ENCODE assay signal across 1 cellular context in the genomic region with DNA sequence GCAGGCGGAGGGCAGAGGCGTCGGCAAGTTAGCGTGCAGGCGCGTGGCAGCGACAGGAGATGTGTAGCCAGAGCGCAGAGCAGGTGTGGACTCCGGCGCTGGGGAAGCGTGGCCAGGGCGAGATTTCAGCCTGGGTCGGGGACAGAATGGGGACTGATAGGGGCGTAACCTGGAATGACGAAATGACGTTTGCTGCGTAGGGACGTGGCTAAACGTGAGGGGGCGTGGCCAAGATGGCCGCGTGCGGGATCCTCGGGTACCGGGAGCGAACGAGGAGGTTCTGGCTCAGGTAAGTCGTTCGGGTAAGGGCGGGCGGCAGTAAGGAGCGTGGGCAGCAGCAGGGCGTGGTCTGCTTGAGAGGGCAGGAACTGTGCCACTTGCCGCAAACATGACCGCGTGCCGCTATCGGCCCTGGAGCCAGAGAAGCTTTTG.
TF ChIP-seq lines count a peak whose summit lies in the region.

No MANE protein-coding gene starts in this region.

TF ChIP-seq in K562, 482 proteins besides CTCF, POLR2A, EP300 and RAD21 (continued from another document and continues in another):
- TF ChIP-seq, protein P1, sequence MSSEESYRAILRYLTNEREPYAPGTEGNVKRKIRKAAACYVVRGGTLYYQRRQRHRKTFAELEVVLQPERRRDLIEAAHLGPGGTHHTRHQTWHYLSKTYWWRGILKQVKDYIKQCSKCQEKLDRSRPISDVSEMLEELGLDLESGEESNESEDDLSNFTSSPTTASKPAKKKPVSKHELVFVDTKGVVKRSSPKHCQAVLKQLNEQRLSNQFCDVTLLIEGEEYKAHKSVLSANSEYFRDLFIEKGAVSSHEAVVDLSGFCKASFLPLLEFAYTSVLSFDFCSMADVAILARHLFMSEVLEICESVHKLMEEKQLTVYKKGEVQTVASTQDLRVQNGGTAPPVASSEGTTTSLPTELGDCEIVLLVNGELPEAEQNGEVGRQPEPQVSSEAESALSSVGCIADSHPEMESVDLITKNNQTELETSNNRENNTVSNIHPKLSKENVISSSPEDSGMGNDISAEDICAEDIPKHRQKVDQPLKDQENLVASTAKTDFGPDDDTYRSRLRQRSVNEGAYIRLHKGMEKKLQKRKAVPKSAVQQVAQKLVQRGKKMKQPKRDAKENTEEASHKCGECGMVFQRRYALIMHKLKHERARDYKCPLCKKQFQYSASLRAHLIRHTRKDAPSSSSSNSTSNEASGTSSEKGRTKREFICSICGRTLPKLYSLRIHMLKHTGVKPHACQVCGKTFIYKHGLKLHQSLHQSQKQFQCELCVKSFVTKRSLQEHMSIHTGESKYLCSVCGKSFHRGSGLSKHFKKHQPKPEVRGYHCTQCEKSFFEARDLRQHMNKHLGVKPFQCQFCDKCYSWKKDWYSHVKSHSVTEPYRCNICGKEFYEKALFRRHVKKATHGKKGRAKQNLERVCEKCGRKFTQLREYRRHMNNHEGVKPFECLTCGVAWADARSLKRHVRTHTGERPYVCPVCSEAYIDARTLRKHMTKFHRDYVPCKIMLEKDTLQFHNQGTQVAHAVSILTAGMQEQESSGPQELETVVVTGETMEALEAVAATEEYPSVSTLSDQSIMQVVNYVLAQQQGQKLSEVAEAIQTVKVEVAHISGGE (CRISPR knock-in tag; IDR thresholded peaks at IDR 0.05): no peak
- TF ChIP-seq TSC22D4 (tag; IDR thresholded peaks at IDR 0.05) (no peak), ARID1B (IDR thresholded peaks at IDR 0.05) (no peak), NCOA1 (IDR thresholded peaks at IDR 0.05; ENCODE audit: low read depth) (0 out of 2 replicates have a peak, but pooled peaks have one; percentile 0), CREBBP (IDR thresholded peaks at IDR 0.05; ENCODE audit: low read depth, low read length) (no peak), CBX2 (IDR thresholded peaks at IDR 0.05; ENCODE audit: insufficient read depth, low read length, poor library complexity, severe bottlenecking) (no peak), ZNF263 (CRISPR knock-in tag; IDR thresholded peaks at IDR 0.05; ENCODE audit: borderline replicate concordance) (no peak), SNIP1 (IDR thresholded peaks at IDR 0.05; ENCODE audit: low read depth) (no peak), EWSR1 (IDR thresholded peaks at IDR 0.05; ENCODE audit: borderline replicate concordance, low read depth, partially characterized antibody) (no peak), CEBPB (tag; IDR thresholded peaks at IDR 0.05) (peak; percentile 48; the same call in 1 of the 2 replicates), KLF1 (tag; IDR thresholded peaks at IDR 0.05) (peak; percentile 53; the same call in 1 of the 2 replicates), NR2C1 (IDR thresholded peaks at IDR 0.05) (no peak), NR2C1 (tag; IDR thresholded peaks at IDR 0.05) (no peak), SRSF3 (IDR thresholded peaks at IDR 0.05; ENCODE audit: insufficient read depth, low read length) (no peak), ZNF644 (tag; IDR thresholded peaks at IDR 0.05; ENCODE audit: low read depth) (no peak), CC2D1A (IDR thresholded peaks at IDR 0.05) (no peak), ZNF77 (CRISPR knock-in tag; IDR thresholded peaks at IDR 0.05) (no peak), MTA1 (IDR thresholded peaks at IDR 0.05; ENCODE audit: borderline replicate concordance) (no peak), GABPA (tag; conservative IDR thresholded peaks at IDR 0.05; ENCODE audit: low read depth) (no peak), MTF1 (CRISPR knock-in tag; IDR thresholded peaks at IDR 0.05; ENCODE audit: borderline replicate concordance) (no peak), ZNF232 (CRISPR knock-in tag; IDR thresholded peaks at IDR 0.05) (no peak), TCF7L2 (IDR thresholded peaks at IDR 0.05; ENCODE audit: low read depth, low read length) (no peak), ZFPM2 (CRISPR knock-in tag; IDR thresholded peaks at IDR 0.05) (no peak), HMGN3 (IDR thresholded peaks at IDR 0.05; ENCODE audit: borderline replicate concordance, extremely low read depth, insufficient read length, low read depth, low read length) (no peak), JUND (IDR thresholded peaks at IDR 0.05; ENCODE audit: borderline replicate concordance, low read depth, low read length) (no peak), JUND (tag; IDR thresholded peaks at IDR 0.05; ENCODE audit: borderline replicate concordance, low read depth, low read length) (no peak), NCOR1 (IDR thresholded peaks at IDR 0.05) (no peak), NFRKB (IDR thresholded peaks at IDR 0.05; ENCODE audit: low read depth) (no peak; the same call in 1 of the 2 replicates), HCFC1 (IDR thresholded peaks at IDR 0.05; ENCODE audit: low read depth, low read length) (no peak), PRMT5 (CRISPR knock-in tag; IDR thresholded peaks at IDR 0.05) (no peak), E2F3 (CRISPR knock-in tag; IDR thresholded peaks at IDR 0.05) (no peak), ZNF146 (CRISPR knock-in tag; IDR thresholded peaks at IDR 0.05; ENCODE audit: unreplicated experiment) (no peak), ZBTB1 (CRISPR knock-in tag; IDR thresholded peaks at IDR 0.05; ENCODE audit: borderline replicate concordance, low read depth) (no peak)
- TF ChIP-seq, protein P2, sequence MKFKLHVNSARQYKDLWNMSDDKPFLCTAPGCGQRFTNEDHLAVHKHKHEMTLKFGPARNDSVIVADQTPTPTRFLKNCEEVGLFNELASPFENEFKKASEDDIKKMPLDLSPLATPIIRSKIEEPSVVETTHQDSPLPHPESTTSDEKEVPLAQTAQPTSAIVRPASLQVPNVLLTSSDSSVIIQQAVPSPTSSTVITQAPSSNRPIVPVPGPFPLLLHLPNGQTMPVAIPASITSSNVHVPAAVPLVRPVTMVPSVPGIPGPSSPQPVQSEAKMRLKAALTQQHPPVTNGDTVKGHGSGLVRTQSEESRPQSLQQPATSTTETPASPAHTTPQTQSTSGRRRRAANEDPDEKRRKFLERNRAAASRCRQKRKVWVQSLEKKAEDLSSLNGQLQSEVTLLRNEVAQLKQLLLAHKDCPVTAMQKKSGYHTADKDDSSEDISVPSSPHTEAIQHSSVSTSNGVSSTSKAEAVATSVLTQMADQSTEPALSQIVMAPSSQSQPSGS (CRISPR knock-in tag; IDR thresholded peaks at IDR 0.05): no peak
- TF ChIP-seq, protein P3, sequence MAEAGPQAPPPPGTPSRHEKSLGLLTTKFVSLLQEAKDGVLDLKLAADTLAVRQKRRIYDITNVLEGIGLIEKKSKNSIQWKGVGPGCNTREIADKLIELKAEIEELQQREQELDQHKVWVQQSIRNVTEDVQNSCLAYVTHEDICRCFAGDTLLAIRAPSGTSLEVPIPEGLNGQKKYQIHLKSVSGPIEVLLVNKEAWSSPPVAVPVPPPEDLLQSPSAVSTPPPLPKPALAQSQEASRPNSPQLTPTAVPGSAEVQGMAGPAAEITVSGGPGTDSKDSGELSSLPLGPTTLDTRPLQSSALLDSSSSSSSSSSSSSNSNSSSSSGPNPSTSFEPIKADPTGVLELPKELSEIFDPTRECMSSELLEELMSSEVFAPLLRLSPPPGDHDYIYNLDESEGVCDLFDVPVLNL (CRISPR knock-in tag; IDR thresholded peaks at IDR 0.05; ENCODE audit: low read depth): no peak
- TF ChIP-seq, protein P4, sequence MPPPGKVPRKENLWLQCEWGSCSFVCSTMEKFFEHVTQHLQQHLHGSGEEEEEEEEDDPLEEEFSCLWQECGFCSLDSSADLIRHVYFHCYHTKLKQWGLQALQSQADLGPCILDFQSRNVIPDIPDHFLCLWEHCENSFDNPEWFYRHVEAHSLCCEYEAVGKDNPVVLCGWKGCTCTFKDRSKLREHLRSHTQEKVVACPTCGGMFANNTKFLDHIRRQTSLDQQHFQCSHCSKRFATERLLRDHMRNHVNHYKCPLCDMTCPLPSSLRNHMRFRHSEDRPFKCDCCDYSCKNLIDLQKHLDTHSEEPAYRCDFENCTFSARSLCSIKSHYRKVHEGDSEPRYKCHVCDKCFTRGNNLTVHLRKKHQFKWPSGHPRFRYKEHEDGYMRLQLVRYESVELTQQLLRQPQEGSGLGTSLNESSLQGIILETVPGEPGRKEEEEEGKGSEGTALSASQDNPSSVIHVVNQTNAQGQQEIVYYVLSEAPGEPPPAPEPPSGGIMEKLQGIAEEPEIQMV (tag; conservative IDR thresholded peaks at IDR 0.05; ENCODE audit: low read depth): no peak
- TF ChIP-seq, protein P5, sequence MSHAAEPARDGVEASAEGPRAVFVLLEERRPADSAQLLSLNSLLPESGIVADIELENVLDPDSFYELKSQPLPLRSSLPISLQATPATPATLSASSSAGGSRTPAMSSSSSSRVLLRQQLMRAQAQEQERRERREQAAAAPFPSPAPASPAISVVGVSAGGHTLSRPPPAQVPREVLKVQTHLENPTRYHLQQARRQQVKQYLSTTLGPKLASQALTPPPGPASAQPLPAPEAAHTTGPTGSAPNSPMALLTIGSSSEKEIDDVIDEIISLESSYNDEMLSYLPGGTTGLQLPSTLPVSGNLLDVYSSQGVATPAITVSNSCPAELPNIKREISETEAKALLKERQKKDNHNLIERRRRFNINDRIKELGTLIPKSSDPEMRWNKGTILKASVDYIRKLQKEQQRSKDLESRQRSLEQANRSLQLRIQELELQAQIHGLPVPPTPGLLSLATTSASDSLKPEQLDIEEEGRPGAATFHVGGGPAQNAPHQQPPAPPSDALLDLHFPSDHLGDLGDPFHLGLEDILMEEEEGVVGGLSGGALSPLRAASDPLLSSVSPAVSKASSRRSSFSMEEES (CRISPR knock-in tag; IDR thresholded peaks at IDR 0.05): no peak
- TF ChIP-seq, protein P6, sequence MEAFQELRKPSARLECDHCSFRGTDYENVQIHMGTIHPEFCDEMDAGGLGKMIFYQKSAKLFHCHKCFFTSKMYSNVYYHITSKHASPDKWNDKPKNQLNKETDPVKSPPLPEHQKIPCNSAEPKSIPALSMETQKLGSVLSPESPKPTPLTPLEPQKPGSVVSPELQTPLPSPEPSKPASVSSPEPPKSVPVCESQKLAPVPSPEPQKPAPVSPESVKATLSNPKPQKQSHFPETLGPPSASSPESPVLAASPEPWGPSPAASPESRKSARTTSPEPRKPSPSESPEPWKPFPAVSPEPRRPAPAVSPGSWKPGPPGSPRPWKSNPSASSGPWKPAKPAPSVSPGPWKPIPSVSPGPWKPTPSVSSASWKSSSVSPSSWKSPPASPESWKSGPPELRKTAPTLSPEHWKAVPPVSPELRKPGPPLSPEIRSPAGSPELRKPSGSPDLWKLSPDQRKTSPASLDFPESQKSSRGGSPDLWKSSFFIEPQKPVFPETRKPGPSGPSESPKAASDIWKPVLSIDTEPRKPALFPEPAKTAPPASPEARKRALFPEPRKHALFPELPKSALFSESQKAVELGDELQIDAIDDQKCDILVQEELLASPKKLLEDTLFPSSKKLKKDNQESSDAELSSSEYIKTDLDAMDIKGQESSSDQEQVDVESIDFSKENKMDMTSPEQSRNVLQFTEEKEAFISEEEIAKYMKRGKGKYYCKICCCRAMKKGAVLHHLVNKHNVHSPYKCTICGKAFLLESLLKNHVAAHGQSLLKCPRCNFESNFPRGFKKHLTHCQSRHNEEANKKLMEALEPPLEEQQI (IDR thresholded peaks at IDR 0.05): no peak
- TF ChIP-seq, protein P7, sequence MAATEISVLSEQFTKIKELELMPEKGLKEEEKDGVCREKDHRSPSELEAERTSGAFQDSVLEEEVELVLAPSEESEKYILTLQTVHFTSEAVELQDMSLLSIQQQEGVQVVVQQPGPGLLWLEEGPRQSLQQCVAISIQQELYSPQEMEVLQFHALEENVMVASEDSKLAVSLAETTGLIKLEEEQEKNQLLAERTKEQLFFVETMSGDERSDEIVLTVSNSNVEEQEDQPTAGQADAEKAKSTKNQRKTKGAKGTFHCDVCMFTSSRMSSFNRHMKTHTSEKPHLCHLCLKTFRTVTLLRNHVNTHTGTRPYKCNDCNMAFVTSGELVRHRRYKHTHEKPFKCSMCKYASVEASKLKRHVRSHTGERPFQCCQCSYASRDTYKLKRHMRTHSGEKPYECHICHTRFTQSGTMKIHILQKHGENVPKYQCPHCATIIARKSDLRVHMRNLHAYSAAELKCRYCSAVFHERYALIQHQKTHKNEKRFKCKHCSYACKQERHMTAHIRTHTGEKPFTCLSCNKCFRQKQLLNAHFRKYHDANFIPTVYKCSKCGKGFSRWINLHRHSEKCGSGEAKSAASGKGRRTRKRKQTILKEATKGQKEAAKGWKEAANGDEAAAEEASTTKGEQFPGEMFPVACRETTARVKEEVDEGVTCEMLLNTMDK (IDR thresholded peaks at IDR 0.05; ENCODE audit: borderline replicate concordance, insufficient read depth, low read depth, low read length, poor library complexity, severe bottlenecking): no peak
- TF ChIP-seq, protein P8, sequence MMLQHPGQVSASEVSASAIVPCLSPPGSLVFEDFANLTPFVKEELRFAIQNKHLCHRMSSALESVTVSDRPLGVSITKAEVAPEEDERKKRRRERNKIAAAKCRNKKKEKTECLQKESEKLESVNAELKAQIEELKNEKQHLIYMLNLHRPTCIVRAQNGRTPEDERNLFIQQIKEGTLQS (IDR thresholded peaks at IDR 0.05): peak; percentile 78
- TF ChIP-seq, protein P8 (CRISPR knock-in tag; conservative IDR thresholded peaks at IDR 0.05): no peak
- TF ChIP-seq, protein P9, sequence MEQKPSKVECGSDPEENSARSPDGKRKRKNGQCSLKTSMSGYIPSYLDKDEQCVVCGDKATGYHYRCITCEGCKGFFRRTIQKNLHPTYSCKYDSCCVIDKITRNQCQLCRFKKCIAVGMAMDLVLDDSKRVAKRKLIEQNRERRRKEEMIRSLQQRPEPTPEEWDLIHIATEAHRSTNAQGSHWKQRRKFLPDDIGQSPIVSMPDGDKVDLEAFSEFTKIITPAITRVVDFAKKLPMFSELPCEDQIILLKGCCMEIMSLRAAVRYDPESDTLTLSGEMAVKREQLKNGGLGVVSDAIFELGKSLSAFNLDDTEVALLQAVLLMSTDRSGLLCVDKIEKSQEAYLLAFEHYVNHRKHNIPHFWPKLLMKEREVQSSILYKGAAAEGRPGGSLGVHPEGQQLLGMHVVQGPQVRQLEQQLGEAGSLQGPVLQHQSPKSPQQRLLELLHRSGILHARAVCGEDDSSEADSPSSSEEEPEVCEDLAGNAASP (IDR thresholded peaks at IDR 0.05): no peak
- TF ChIP-seq, protein P10, sequence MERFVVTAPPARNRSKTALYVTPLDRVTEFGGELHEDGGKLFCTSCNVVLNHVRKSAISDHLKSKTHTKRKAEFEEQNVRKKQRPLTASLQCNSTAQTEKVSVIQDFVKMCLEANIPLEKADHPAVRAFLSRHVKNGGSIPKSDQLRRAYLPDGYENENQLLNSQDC (CRISPR knock-in tag; IDR thresholded peaks at IDR 0.05): no peak
- TF ChIP-seq, protein P11, sequence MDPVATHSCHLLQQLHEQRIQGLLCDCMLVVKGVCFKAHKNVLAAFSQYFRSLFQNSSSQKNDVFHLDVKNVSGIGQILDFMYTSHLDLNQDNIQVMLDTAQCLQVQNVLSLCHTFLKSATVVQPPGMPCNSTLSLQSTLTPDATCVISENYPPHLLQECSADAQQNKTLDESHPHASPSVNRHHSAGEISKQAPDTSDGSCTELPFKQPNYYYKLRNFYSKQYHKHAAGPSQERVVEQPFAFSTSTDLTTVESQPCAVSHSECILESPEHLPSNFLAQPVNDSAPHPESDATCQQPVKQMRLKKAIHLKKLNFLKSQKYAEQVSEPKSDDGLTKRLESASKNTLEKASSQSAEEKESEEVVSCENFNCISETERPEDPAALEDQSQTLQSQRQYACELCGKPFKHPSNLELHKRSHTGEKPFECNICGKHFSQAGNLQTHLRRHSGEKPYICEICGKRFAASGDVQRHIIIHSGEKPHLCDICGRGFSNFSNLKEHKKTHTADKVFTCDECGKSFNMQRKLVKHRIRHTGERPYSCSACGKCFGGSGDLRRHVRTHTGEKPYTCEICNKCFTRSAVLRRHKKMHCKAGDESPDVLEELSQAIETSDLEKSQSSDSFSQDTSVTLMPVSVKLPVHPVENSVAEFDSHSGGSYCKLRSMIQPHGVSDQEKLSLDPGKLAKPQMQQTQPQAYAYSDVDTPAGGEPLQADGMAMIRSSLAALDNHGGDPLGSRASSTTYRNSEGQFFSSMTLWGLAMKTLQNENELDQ (CRISPR knock-in tag; IDR thresholded peaks at IDR 0.05; ENCODE audit: borderline replicate concordance): no peak
